In the genomic region with DNA sequence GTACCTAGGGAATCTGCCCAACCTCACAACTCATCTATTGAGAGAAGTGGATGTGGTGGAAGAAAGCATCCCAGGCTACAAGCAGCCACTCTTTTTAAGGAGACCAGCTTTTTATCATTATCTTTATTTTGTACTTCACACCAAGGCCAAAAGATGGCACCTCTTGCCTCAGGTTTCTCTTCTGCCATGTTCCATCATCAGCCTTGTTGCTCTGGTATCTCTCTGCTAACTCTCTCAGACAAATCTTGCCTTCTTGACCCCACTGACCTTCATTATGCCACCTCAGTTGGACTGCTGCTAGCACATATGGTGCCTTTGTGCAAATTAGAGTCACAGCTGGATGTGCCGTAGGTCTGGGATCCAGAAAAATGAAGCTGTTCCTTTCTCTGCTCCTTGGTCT, we compare ENCODE assay signal across 10 cellular contexts. TPM values are rescaled to one million over a fixed set of nuclear protein-coding genes. Genes with fewer than 3 reads are reported as not detected.
A peak's percentile ranks its signal among the peaks of the same experiment; 100 is the strongest.
DNase-seq lines count a peak whose midpoint lies in the region; ATAC-seq and TF ChIP-seq lines count a peak whose summit lies in the region.
"Had no signal": no experiment of that assay in that cellular context is flagged by ENCODE, and none has a peak within 500 bp of the region (broad histone marks: within the 10 kb centered on the region; RNA-seq: fewer than 3 reads in every experiment).

No MANE protein-coding gene starts in this region.

- no peak for ATAC-seq in GM19463 (IDR thresholded peaks at IDR 0.05; ENCODE audit: unreplicated experiment)

- H3K4me3 ChIP-seq in astrocyte of the spinal cord (ENCODE audit: low read depth, low read length), result no peak overlapping the region

- DNase-seq in NOMO-1 treated with DMSO at 0.1 percent for 48 hours (lab: John Stamatoyannopoulos, UW; ENCODE audit: unreplicated experiment) (peak; percentile 32), NOMO-1 treated with dmso at 0.1 percent for 144 hours (lab: John Stamatoyannopoulos, UW; ENCODE audit: unreplicated experiment) (no peak), NCI-H2081 treated with DMSO at 0.1 percent for 48 hours (lab: John Stamatoyannopoulos, UW) (peak; percentile 5), astrocyte of the spinal cord (ENCODE audit: low read depth, low spot score) (no peak), pons (ENCODE audit: low spot score) (peak; percentile 35), nucleus accumbens (lab: John Stamatoyannopoulos, UW) (no peak), mucosa of gallbladder (ENCODE audit: low spot score) (no peak)
- DNase-seq: foreskin melanocyte, RPMI8226 had no signal

- peak; percentile 2 for TF ChIP-seq CTCF in astrocyte of the spinal cord (IDR thresholded peaks at IDR 0.05; ENCODE audit: low read depth, low read length)

- in situ Hi-C loops in astrocyte of the spinal cord (cut with HindIII; ENCODE audit: low sequenced_read_pairs), result no loop called here

RNA-seq across cellular contexts. Expression of gene DYNC1I1, which starts 47.2 kb away (rescaled TPM):
- 2.7 TPM for total RNA-seq in mucosa of gallbladder

Comparison
In these comparisons a context has a peak if more than half of its experiments do, and no peak if none do; other contexts are left out.
1. DNase-seq: peak in NOMO-1 treated with DMSO at 0.1 percent for 48 hours (single experiment), NCI-H2081 treated with DMSO at 0.1 percent for 48 hours (single experiment) and pons (single experiment); none in NOMO-1 treated with dmso at 0.1 percent for 144 hours (single experiment), astrocyte of the spinal cord (single experiment), nucleus accumbens (0 of 56) and mucosa of gallbladder (single experiment).